ENCODE assay signal across 8 cellular contexts in genomic region chr1:167219646-167220536, GRCh38. TPM values are rescaled to one million over a fixed set of nuclear protein-coding genes. Genes with fewer than 3 reads are reported as not detected.
DNase-seq lines count a peak whose midpoint lies in the region; ATAC-seq lines count a peak whose summit lies in the region.

No MANE protein-coding gene starts in this region.

- peak overlapping the region; percentile 78 for H3K27ac ChIP-seq in mesenchymal stem cell (ENCODE audit: low read length, poor library complexity, severe bottlenecking)

- peak overlapping the region; percentile 54 for H4K8ac ChIP-seq in mesenchymal stem cell (ENCODE audit: low read length)

- WGBS in mesenchymal stem cell = 1% methylated on average over 53 of the region's 55 CpGs

- H2BK15ac ChIP-seq in mesenchymal stem cell (ENCODE audit: low read depth, poor library complexity, severe bottlenecking) = peak overlapping the region; percentile 69

- H2BK5ac ChIP-seq in mesenchymal stem cell (ENCODE audit: low read depth, low read length, poor library complexity, severe bottlenecking) = no peak overlapping the region

- H3K9me3 ChIP-seq in endocrine pancreas (ENCODE audit: control insufficient read depth, low read length) (no peaks in the 10 kb centered on the region), mesenchymal stem cell (ENCODE audit: control insufficient read depth, low read length) (no peaks in the 10 kb centered on the region)

- H2AFZ ChIP-seq in mesenchymal stem cell (ENCODE audit: low read depth, low read length) = peak overlapping the region; percentile 99

- peak overlapping the region; percentile 95 for H3K4me3 ChIP-seq in endocrine pancreas (ENCODE audit: control insufficient read depth, insufficient read depth, low read length)
- H3K4me3 ChIP-seq in mesenchymal stem cell (ENCODE audit: insufficient read depth in 1 of 2, low read depth in 1 of 2, low read length in 2 of 2) = peak overlapping the region; percentile 88 to 99

- peak overlapping the region; percentile 99 for H3K4me2 ChIP-seq in mesenchymal stem cell (ENCODE audit: low read length, poor library complexity, severe bottlenecking)

- H3K4ac ChIP-seq in mesenchymal stem cell (ENCODE audit: low read depth in 1 of 2, low read length in 2 of 2) = no peak overlapping the region

- H3K36me3 ChIP-seq in endocrine pancreas (ENCODE audit: control insufficient read depth, insufficient read depth, low read length) = no peaks in the 10 kb centered on the region
- H3K36me3 ChIP-seq in mesenchymal stem cell (ENCODE audit: control insufficient read depth in 1 of 2, insufficient read depth in 2 of 2, low read depth in 1 of 2, low read length in 2 of 2) = no peaks in the 10 kb centered on the region

- H3K4me1 ChIP-seq in endocrine pancreas (ENCODE audit: control insufficient read depth, insufficient read depth, low read length) (peaks cover 25% of the 10 kb centered on the region), mesenchymal stem cell (ENCODE audit: control insufficient read depth, insufficient read depth, low read depth, low read length) (peaks cover 2% of the 10 kb centered on the region)

- H2BK12ac ChIP-seq in mesenchymal stem cell (ENCODE audit: low read length in 2 of 2) = no peak overlapping the region

- H3K18ac ChIP-seq in mesenchymal stem cell (ENCODE audit: low read depth in 1 of 2, low read length in 2 of 2) = peak overlapping the region; percentile 37 to 83

- no peak overlapping the region for H3K23ac ChIP-seq in mesenchymal stem cell (ENCODE audit: low read length in 2 of 2)

- peak overlapping the region; percentile 61 for H2BK120ac ChIP-seq in mesenchymal stem cell (ENCODE audit: low read depth, low read length)

- no peak overlapping the region for H4K91ac ChIP-seq in mesenchymal stem cell (ENCODE audit: low read length)

- H3K79me1 ChIP-seq in mesenchymal stem cell (replicated peaks; ENCODE audit: low read length, poor library complexity, severe bottlenecking) = peaks cover 3% of the 10 kb centered on the region

- H3K27me3 ChIP-seq in endocrine pancreas (ENCODE audit: control insufficient read depth, insufficient read depth, low read length) (no peaks in the 10 kb centered on the region), mesenchymal stem cell (ENCODE audit: control insufficient read depth in 1 of 2, insufficient read depth in 1 of 2, low read length in 2 of 2) (no peaks in the 10 kb centered on the region)

- H3K14ac ChIP-seq in mesenchymal stem cell (ENCODE audit: low read length in 2 of 2) = no peak overlapping the region

- peak; percentile 31 for ATAC-seq in GM21367 (IDR thresholded peaks at IDR 0.05; ENCODE audit: unreplicated experiment)

- peak; percentile 96 for DNase-seq in COLO668 (lab: John Stamatoyannopoulos, UW; ENCODE audit: unreplicated experiment)
- DNase-seq in HT1080 (ENCODE audit: low read depth) = peak; percentile 77
- DNase-seq in NK-92 treated with Interleukin-12 subunit alpha and Interleukin-12 subunit beta, amount 100 ng/mL, for 24 hours (lab: John Stamatoyannopoulos, UW) = peak; percentile 93
- peak; percentile 80 to 83 for DNase-seq in activated CD8-positive, alpha-beta memory T cell treated with anti-CD3 and anti-CD28 coated beads for 4 hours (ENCODE audit: low read depth in 2 of 2)
- DNase-seq in mesenchymal stem cell = peak; percentile 82
- DNase-seq in stimulated activated CD8-positive, alpha-beta memory T cell treated with anti-CD3 and anti-CD28 coated beads, Interleukin-15, amount 100 ng/mL, for 1 hour (ENCODE audit: low read depth) = peak; percentile 80

- H2AK5ac ChIP-seq in mesenchymal stem cell (ENCODE audit: low read length, severe bottlenecking) = no peak overlapping the region

- H3K9ac ChIP-seq in endocrine pancreas (ENCODE audit: control insufficient read depth, insufficient read depth, low read length) = peak overlapping the region; percentile 96
- H3K9ac ChIP-seq in mesenchymal stem cell (ENCODE audit: low read length) = peak overlapping the region; percentile 87

RNA-seq across cellular contexts. Expression of gene POU2F1, which starts 0.8 kb away (rescaled TPM):
- total RNA-seq in HT1080 (2014; rRNA removed; shearing (Covaris generic)) = 4.6 and 5.0 TPM in 2 replicates
- polyA plus RNA-seq in HT1080 (2015; cell fraction: cytosol; rRNA removed) = 2.8 and 4.0 TPM in 2 replicates
- 8.0 and 12.5 TPM in 2 replicates for polyA plus RNA-seq in HT1080 (2015; cell fraction: nucleus; rRNA removed)
- 4.2 TPM for polyA plus RNA-seq in mesenchymal stem cell (2013, experiment 1 of 2)
- 3.8 TPM for polyA plus RNA-seq in mesenchymal stem cell (2013, experiment 2 of 2)

Comparison
In these comparisons a context has a peak if more than half of its experiments do, and no peak if none do; other contexts are left out.
1. Peak in every context shown above with its lines: DNase-seq, ATAC-seq, H3K4me3 ChIP-seq and H3K27ac ChIP-seq.